In the genomic region with DNA sequence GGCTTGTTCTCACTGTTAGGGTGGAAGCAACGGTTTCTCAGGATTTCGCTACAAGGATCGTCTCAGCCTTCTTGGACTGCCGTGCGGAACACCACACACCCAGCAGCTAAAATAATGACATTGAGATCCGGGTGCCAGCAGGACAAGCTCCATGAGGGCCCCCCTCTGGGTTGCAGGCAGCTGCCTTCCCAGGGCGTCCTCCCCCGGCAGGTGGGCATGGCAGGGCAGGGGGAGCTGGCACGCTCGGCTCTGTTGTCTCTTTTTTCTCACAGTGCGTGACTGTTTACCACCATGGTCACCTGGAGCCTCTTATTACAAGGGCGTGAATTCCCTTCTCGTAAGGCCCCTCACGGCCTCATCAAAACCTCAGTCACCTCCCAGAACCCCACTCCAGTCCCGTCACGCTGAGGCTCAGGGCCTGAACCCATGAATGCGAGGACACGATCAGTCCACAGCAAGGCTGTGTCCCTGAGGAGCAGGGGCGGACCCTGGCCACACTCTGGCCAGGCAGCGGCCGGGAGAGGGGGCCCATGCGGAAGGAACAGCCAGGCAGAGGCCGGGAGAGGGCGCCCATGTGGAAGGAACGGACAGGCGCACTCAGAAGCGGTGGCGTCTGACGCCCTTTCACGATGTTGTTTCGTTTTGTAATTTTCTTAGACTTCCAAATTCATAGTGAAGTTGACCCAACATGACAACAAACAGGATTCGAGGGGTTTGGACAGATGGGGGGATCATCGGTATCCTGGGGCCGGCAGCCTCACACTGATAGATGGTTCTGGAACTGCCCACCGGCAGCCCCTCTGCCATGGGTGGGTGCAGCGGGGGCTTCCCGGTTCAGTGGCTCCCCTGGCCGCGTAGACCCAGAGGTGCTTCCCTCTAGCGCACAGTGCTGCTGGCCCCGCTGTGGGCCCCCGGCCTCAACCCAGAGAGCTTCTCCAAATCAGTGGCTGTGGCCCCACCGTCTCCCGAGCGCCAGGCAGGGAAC, we compare ENCODE assay signal across 8 cellular contexts. TPM values are rescaled to one million over a fixed set of nuclear protein-coding genes. Genes with fewer than 3 reads are reported as not detected.
A peak's percentile ranks its signal among the peaks of the same experiment; 100 is the strongest.
DNase-seq lines count a peak whose midpoint lies in the region; TF ChIP-seq lines count a peak whose summit lies in the region.

No MANE protein-coding gene starts in this region.

- H3K36me3 Mint-ChIP-seq in endothelial cell (ENCODE audit: low read depth, unreplicated experiment), result peaks cover 11% of the 10 kb centered on the region

- no peaks in the 10 kb centered on the region for H3K36me3 ChIP-seq in mesendoderm (ENCODE audit: control insufficient read depth, insufficient read depth, low read length)
- H3K36me3 ChIP-seq in thymus (ENCODE audit: control insufficient read depth, insufficient read depth), result no peaks in the 10 kb centered on the region

- no peak overlapping the region for H3K4ac ChIP-seq in mesendoderm (ENCODE audit: low read depth, low read length)

- no CpG with 5 or more reads among the region's 45 CpGs for WGBS in mesendoderm (ENCODE audit: extremely low coverage, insufficient coverage, low lambda C conversion rate)
- WGBS in thymus, result 34% methylated on average over 45 of the region's 45 CpGs

- no peak overlapping the region for H3K18ac ChIP-seq in mesendoderm (ENCODE audit: low read length)

- H3K9me3 Mint-ChIP-seq in endothelial cell (ENCODE audit: unreplicated experiment), result no peaks in the 10 kb centered on the region

- no peak overlapping the region for H2BK5ac ChIP-seq in mesendoderm (ENCODE audit: low read length)

- no peak overlapping the region for H3K27ac Mint-ChIP-seq in endothelial cell (ENCODE audit: unreplicated experiment)

- no peak overlapping the region for H2BK15ac ChIP-seq in mesendoderm (replicated peaks; ENCODE audit: low read depth)

- no peaks in the 10 kb centered on the region for H3K79me1 ChIP-seq in mesendoderm (ENCODE audit: low read length)

- H3K4me2 ChIP-seq in mesendoderm (ENCODE audit: low read length), result no peak overlapping the region

- peaks cover 18% of the 10 kb centered on the region for H3K4me1 Mint-ChIP-seq in endothelial cell (ENCODE audit: unreplicated experiment)

- peak overlapping the region; percentile 30 for H3K56ac ChIP-seq in mesendoderm (ENCODE audit: low read length)

- H4K8ac ChIP-seq in mesendoderm (ENCODE audit: low read depth, low read length), result no peak overlapping the region

- no peaks in the 10 kb centered on the region for H3K79me2 ChIP-seq in mesendoderm (ENCODE audit: control insufficient read depth, insufficient read depth, low read length)

- H3K27me3 ChIP-seq in mesendoderm (ENCODE audit: insufficient read depth, low read length, poor library complexity) (no peaks in the 10 kb centered on the region), thymus (ENCODE audit: control insufficient read depth, insufficient read depth) (peaks cover 20% of the 10 kb centered on the region)

- no peak overlapping the region for H2BK120ac ChIP-seq in mesendoderm (ENCODE audit: low read depth, low read length)

- no peaks in the 10 kb centered on the region for H3K4me1 ChIP-seq in mesendoderm (ENCODE audit: control insufficient read depth, low read depth, low read length)
- H3K4me1 ChIP-seq in thymus (ENCODE audit: control insufficient read depth, insufficient read depth, low read length), result peaks cover 2% of the 10 kb centered on the region

- peak; percentile 19 for DNase-seq in activated gamma-delta T cell treated with Interleukin-2 at 50 U/mL for 16 hours
- no peak for DNase-seq in activated gamma-delta T cell (lab: John Stamatoyannopoulos, UW)
- peak; percentile 87 for DNase-seq in NCI-H146 (lab: John Stamatoyannopoulos, UW)
- peak; percentile 74 for DNase-seq in endothelial cell (ENCODE audit: low spot score)
- DNase-seq in mesendoderm, result peak; percentile 73
- no peak for DNase-seq in NK-92 treated with Interleukin-12 subunit alpha and Interleukin-12 subunit beta, amount 100 ng/mL, for 24 hours (lab: John Stamatoyannopoulos, UW)

- no peak overlapping the region for H2AK5ac ChIP-seq in mesendoderm (ENCODE audit: low read length)

- no peak overlapping the region for H3K9ac ChIP-seq in mesendoderm (ENCODE audit: low read length)

- TF ChIP-seq CTCF in VCaP (conservative IDR thresholded peaks at IDR 0.05) (peak; percentile 91), endothelial cell (IDR thresholded peaks at IDR 0.05; ENCODE audit: unreplicated experiment) (no peak)

- H3K23ac ChIP-seq in mesendoderm (ENCODE audit: low read length), result no peak overlapping the region

- H3K4me3 ChIP-seq in mesendoderm (ENCODE audit: low read length) (no peak overlapping the region), thymus (ENCODE audit: low read length) (peak overlapping the region; percentile 52)

- H4K5ac ChIP-seq in mesendoderm (ENCODE audit: low read length), result no peak overlapping the region

- H3K27ac ChIP-seq in VCaP, result peak overlapping the region; percentile 35; the same call in 1 of the 2 replicates
- no peak overlapping the region for H3K27ac ChIP-seq in mesendoderm (ENCODE audit: low read depth, low read length)
- peak overlapping the region; percentile 25 for H3K27ac ChIP-seq in thymus (ENCODE audit: low read depth)

- H3K9me3 ChIP-seq in thymus (ENCODE audit: control insufficient read depth), result peaks cover 1% of the 10 kb centered on the region

- peak overlapping the region; percentile 51 for H3K4me3 Mint-ChIP-seq in endothelial cell (ENCODE audit: unreplicated experiment)

- H3K27me3 Mint-ChIP-seq in endothelial cell (ENCODE audit: unreplicated experiment), result peaks cover 31% of the 10 kb centered on the region

RNA-seq across cellular contexts. Expression of a gene that starts 10.0 kb away (rescaled TPM):
- not detected for total RNA-seq in endothelial cell (ENCODE audit: unreplicated experiment)
- not detected for polyA plus RNA-seq in mesendoderm (2013, experiment 1 of 2)
- not detected for polyA plus RNA-seq in mesendoderm (2013, experiment 2 of 2)
- polyA plus RNA-seq in thymus, result 1.1 TPM

RNA-seq across cellular contexts. Expression of a gene that starts 18.2 kb away (rescaled TPM):
- not detected for total RNA-seq in endothelial cell (ENCODE audit: unreplicated experiment)
- polyA plus RNA-seq in mesendoderm (2013, experiment 1 of 2), result 0.24 TPM
- polyA plus RNA-seq in mesendoderm (2013, experiment 2 of 2), result 0.24 TPM
- polyA plus RNA-seq in thymus, result 2.5 TPM

Comparison
In these comparisons a context has a peak if more than half of its experiments do, and no peak if none do; other contexts are left out.
1. DNase-seq: peak in activated gamma-delta T cell treated with Interleukin-2 at 50 U/mL for 16 hours (single experiment), NCI-H146 (single experiment), endothelial cell (single experiment) and mesendoderm (single experiment); none in activated gamma-delta T cell (single experiment) and NK-92 treated with Interleukin-12 subunit alpha and Interleukin-12 subunit beta, amount 100 ng/mL, for 24 hours (single experiment).